In genomic region chr1:13562981-13563380, GRCh38 we compare ENCODE assay signal across 9 cellular contexts. TPM values are rescaled to one million over a fixed set of nuclear protein-coding genes. Genes with fewer than 3 reads are reported as not detected.
"Had no signal": no experiment of that assay in that cellular context is flagged by ENCODE, and none has a peak within 500 bp of the region (broad histone marks: within the 10 kb centered on the region; RNA-seq: fewer than 3 reads in every experiment).

No MANE protein-coding gene starts in this region.

RNA-seq across cellular contexts. Expression of gene PDPN, which starts 20.7 kb away (rescaled TPM):
- total RNA-seq: OCI-LY7, PC-9, SJCRH30, SK-MEL-5 had no signal
- polyA plus RNA-seq: SK-N-SH had no signal

RNA-seq across cellular contexts. Expression of gene LRRC38, which starts 49.2 kb away (rescaled TPM):
- total RNA-seq: OCI-LY7, PC-9, Peyer's patch, Right ventricle myocardium superior, RPMI7951, SJCRH30, SJSA1, SK-MEL-5 had no signal
